ENCODE assay signal across 8 cellular contexts in the genomic region with DNA sequence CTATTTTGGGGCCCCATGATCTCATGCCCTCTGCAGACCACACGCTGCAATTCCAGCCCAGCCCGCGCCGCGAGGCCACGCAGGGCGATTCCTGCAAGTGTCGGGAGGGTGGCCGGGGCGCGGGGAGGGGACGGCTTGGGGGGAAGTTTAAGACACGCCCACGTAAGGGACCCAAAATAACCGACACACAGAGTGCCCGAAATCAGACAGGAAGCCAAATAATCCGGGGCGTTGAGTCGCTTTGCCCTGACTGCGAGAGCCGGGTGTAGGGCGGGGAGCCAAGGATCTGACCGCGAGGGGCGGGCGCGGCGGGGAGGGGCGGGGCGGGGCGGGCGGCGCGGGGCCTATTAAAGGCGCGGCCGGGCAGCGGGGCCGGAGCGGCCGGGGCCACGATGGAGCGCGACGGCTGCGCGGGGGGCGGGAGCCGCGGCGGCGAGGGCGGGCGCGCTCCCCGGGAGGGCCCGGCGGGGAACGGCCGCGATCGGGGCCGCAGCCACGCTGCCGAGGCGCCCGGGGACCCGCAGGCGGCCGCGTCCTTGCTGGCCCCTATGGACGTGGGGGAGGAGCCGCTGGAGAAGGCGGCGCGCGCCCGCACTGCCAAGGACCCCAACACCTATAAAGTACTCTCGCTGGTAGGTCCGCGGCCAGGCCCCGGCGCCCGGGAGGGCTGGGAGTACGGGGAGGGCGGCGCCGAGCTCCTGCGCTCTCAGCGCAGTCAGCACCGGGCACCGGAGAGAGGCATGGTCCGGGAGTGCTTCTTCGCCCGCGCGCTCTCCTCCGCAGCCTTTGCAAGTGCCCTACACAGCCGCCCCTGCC. TPM values are rescaled to one million over a fixed set of nuclear protein-coding genes. Genes with fewer than 3 reads are reported as not detected.
DNase-seq lines count a peak whose midpoint lies in the region; ATAC-seq and TF ChIP-seq lines count a peak whose summit lies in the region.

ENPP1 (plus strand) TSS at position 377 of the 816 bp plus-strand sequence; CDS start at position 393, 16 bp downstream.

- TF ChIP-seq CTCF in activated CD8-positive, alpha-beta T cell treated with anti-CD3 and anti-CD28 coated beads for 36 hours (IDR thresholded peaks at IDR 0.05) = peak; percentile 18
- peak; percentile 35 for TF ChIP-seq CTCF in lower lobe of right lung (IDR thresholded peaks at IDR 0.05)

- H3K27me3 Mint-ChIP-seq in activated CD8-positive, alpha-beta T cell treated with anti-CD3 and anti-CD28 coated beads for 36 hours = peaks cover 56% of the 10 kb centered on the region

- CTCF ChIA-PET in activated CD8-positive, alpha-beta T cell treated with anti-CD3 and anti-CD28 coated beads for 36 hours (lab: Charles Lee) = no interaction called here

- H3K36me3 Mint-ChIP-seq in activated CD8-positive, alpha-beta T cell treated with anti-CD3 and anti-CD28 coated beads for 36 hours (ENCODE audit: low read depth) = no peaks in the 10 kb centered on the region

- POLR2A ChIA-PET in activated CD8-positive, alpha-beta T cell treated with anti-CD3 and anti-CD28 coated beads for 36 hours (lab: Charles Lee) = interaction anchor here (0.6 kb wide), 1 partner anchor 84 kb away, joined by 3 read pairs; no protein-coding TSS in a partner anchor

- H3K4me3 ChIP-seq in lower lobe of right lung = peak within 1 kb of the TSS; percentile 64

- H3K4me1 Mint-ChIP-seq in activated CD8-positive, alpha-beta T cell treated with anti-CD3 and anti-CD28 coated beads for 36 hours (ENCODE audit: low read depth) = peaks cover 18% of the 10 kb centered on the region

- intact Hi-C loops in activated CD8-positive, alpha-beta T cell treated with anti-CD3 and anti-CD28 coated beads for 36 hours (cut with micrococcal nuclease) = no loop called here
- intact Hi-C loops in lower lobe of right lung (cut with DNase I) = no loop called here

- no peaks in the 10 kb centered on the region for H3K36me3 ChIP-seq in lower lobe of right lung

- H3K27ac Mint-ChIP-seq in activated CD8-positive, alpha-beta T cell treated with anti-CD3 and anti-CD28 coated beads for 36 hours = no peak within 1 kb of the TSS

- H3K27me3 ChIP-seq in lower lobe of right lung (ENCODE audit: low read depth) = no peaks in the 10 kb centered on the region

- peak; percentile 59 for DNase-seq in NCI-H748 (lab: John Stamatoyannopoulos, UW; ENCODE audit: unreplicated experiment)
- peak; percentile 52 for DNase-seq in activated CD8-positive, alpha-beta T cell treated with anti-CD3 and anti-CD28 coated beads for 36 hours
- peak; percentile 28 for DNase-seq in effector CD4-positive, alpha-beta T cell
- DNase-seq in lower lobe of right lung = peak; percentile 68
- DNase-seq in stimulated activated CD4-positive, alpha-beta T cell treated with anti-CD3 and anti-CD28 coated beads, TNF-alpha, amount 100 ng/mL, for 24 hours (ENCODE audit: low read depth in 3 of 3) = peak in 2 of 3 experiments; percentile 7 to 40
- DNase-seq in NCI-H446 treated with DMSO at 0.1 percent for 48 hours (lab: John Stamatoyannopoulos, UW) = no peak

- H3K27ac ChIP-seq in lower lobe of right lung = no peak within 1 kb of the TSS

- no peaks in the 10 kb centered on the region for H3K9me3 ChIP-seq in lower lobe of right lung

- peak within 1 kb of the TSS; percentile 76 for H3K4me3 Mint-ChIP-seq in activated CD8-positive, alpha-beta T cell treated with anti-CD3 and anti-CD28 coated beads for 36 hours

- no peaks in the 10 kb centered on the region for H3K9me3 Mint-ChIP-seq in activated CD8-positive, alpha-beta T cell treated with anti-CD3 and anti-CD28 coated beads for 36 hours

- peaks cover 12% of the 10 kb centered on the region for H3K4me1 ChIP-seq in lower lobe of right lung

- peak; percentile 67 for ATAC-seq in GM18502 (IDR thresholded peaks at IDR 0.05; ENCODE audit: poor library complexity, unreplicated experiment)
- ATAC-seq in HG02943 (IDR thresholded peaks at IDR 0.05; ENCODE audit: low read depth, unreplicated experiment) = peak; percentile 55
- peak; percentile 81 for ATAC-seq in activated CD8-positive, alpha-beta T cell treated with anti-CD3 and anti-CD28 coated beads for 36 hours
- ATAC-seq in lower lobe of right lung = peak; percentile 87 to 91

RNA-seq across cellular contexts. Expression of gene ENPP1, which starts in this region (rescaled TPM):
- total RNA-seq in activated CD8-positive, alpha-beta T cell treated with anti-CD3 and anti-CD28 coated beads for 36 hours = under 1 TPM; 0.20 to 0.27 TPM
- 3.3 TPM for total RNA-seq in lower lobe of right lung

Comparison
In these comparisons a context has a peak if more than half of its experiments do, and no peak if none do; other contexts are left out.
1. Peak in DNase-seq and ATAC-seq in activated CD8-positive, alpha-beta T cell treated with anti-CD3 and anti-CD28 coated beads for 36 hours; RNA of the gene not detected or under 1 TPM.